In the genomic region with DNA sequence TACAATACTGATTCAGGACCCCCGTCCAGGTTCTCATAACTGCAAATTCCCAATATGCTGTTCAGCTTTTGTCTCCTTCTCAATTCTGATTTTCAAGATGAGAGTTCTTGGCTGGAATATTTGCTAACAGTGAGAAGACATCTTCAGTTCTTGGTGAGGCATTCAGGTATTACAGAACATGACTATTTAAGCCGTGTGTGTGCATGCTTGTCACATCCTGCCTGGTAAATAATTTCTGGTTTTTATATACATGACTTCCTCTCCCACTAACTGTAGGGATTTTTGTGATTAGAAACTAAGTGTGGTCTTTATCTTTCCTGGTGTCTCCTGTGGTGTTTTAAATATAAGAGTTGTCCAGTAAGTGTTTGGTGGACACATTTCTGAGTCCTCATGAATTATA, we compare ENCODE assay signal across 24 cellular contexts. TPM values are rescaled to one million over a fixed set of nuclear protein-coding genes. Genes with fewer than 3 reads are reported as not detected.
A peak's percentile ranks its signal among the peaks of the same experiment; 100 is the strongest.
DNase-seq lines count a peak whose midpoint lies in the region; ATAC-seq and TF ChIP-seq lines count a peak whose summit lies in the region.
"Had no signal": no experiment of that assay in that cellular context is flagged by ENCODE, and none has a peak within 500 bp of the region (broad histone marks: within the 10 kb centered on the region; RNA-seq: fewer than 3 reads in every experiment).

No MANE protein-coding gene starts in this region.

- H3K36me3 ChIP-seq in breast epithelium: no peaks in the 10 kb centered on the region
- H3K36me3 ChIP-seq in endodermal cell (ENCODE audit: control insufficient read depth, insufficient read depth, low read length): no peaks in the 10 kb centered on the region
- H3K36me3 ChIP-seq: SJSA1 had no signal

- intact Hi-C loops in MCF 10A (cut with micrococcal nuclease): no loop called here
- intact Hi-C loops in breast epithelium (cut with DNase I; ENCODE audit: low total_unique reads): no loop called here

- no peak overlapping the region for H3K4me3 ChIP-seq in breast epithelium
- H3K4me3 ChIP-seq in endodermal cell (ENCODE audit: low read length): no peak overlapping the region
- H3K4me3 ChIP-seq: GM23248, SJSA1 had no signal

- H3K27ac Mint-ChIP-seq in MCF 10A (ENCODE audit: low read depth, unreplicated experiment): peak overlapping the region; percentile 52
- H3K27ac Mint-ChIP-seq in activated T-helper 17 cell treated with anti-CD3 and anti-CD28 coated beads, Interleukin-2, amount 50 U/mL, for 72 hours: peak overlapping the region; percentile 51
- H3K27ac Mint-ChIP-seq in endodermal cell: no peak overlapping the region
- H3K27ac Mint-ChIP-seq: H9, HFFc6 had no signal

- H3K9me3 ChIP-seq in breast epithelium (no peaks in the 10 kb centered on the region), endodermal cell (ENCODE audit: control insufficient read depth, low read length) (no peaks in the 10 kb centered on the region)
- H3K9me3 ChIP-seq: SJSA1 had no signal

- TF ChIP-seq POLR2A in breast epithelium (IDR thresholded peaks at IDR 0.05): no peak

- TF ChIP-seq CTCF in MCF 10A (IDR thresholded peaks at IDR 0.05; ENCODE audit: unreplicated experiment): no peak
- TF ChIP-seq CTCF in breast epithelium (IDR thresholded peaks at IDR 0.05): no peak
- TF ChIP-seq CTCF in endodermal cell (conservative IDR thresholded peaks at IDR 0.05): no peak

- no peaks in the 10 kb centered on the region for H3K36me3 Mint-ChIP-seq in MCF 10A (ENCODE audit: insufficient read depth, unreplicated experiment)
- no peaks in the 10 kb centered on the region for H3K36me3 Mint-ChIP-seq in activated T-helper 17 cell treated with anti-CD3 and anti-CD28 coated beads, Interleukin-2, amount 50 U/mL, for 72 hours (ENCODE audit: low read depth)
- H3K36me3 Mint-ChIP-seq in endodermal cell (ENCODE audit: low read depth): no peaks in the 10 kb centered on the region

- no peak overlapping the region for H3K9ac ChIP-seq in endodermal cell (ENCODE audit: extremely low read depth, low read length, poor library complexity, severe bottlenecking)
- H3K9ac ChIP-seq: GM23248 had no signal

- WGBS in endodermal cell (ENCODE audit: insufficient coverage in 1 of 2, insufficient read length in 1 of 2), 2 experiments: 87 to 100% methylated on average over 1 to 2 of the region's 2 CpGs

- DNase-seq in MCF 10A (ENCODE audit: unreplicated experiment) (no peak), breast epithelium (ENCODE audit: low spot score in 2 of 2) (no peak), glomerular visceral epithelial cell (ENCODE audit: extremely low spot score) (peak; percentile 20), NCI-H1092 (lab: John Stamatoyannopoulos, UW) (no peak), endodermal cell (no peak)
- DNase-seq in stimulated activated CD4-positive, alpha-beta T cell treated with anti-CD3 and anti-CD28 coated beads, Interleukin-12 subunit alpha, Interleukin-12 subunit beta, amount 100 ng/mL, for 4 hours: no peak
- DNase-seq: 8988T; AML-193; EL; GM23248; H9; HFFc6; NCI-H1105 treated with DMSO at 0.1 percent for 48 hours; NCI-H2029 treated with DMSO at 0.1 percent for 48 hours; NCI-H226; NCI-H524; NCI-H774; NK-92 treated with Interleukin-12 subunit alpha and Interleukin-12 subunit beta, amount 100 ng/mL, for 24 hours had no signal

- no peaks in the 10 kb centered on the region for H3K27me3 ChIP-seq in breast epithelium
- H3K27me3 ChIP-seq in endodermal cell (ENCODE audit: control insufficient read depth, insufficient read depth, low read length, poor library complexity, severe bottlenecking): no peaks in the 10 kb centered on the region
- H3K27me3 ChIP-seq: SJSA1 had no signal

- H3K4me1 Mint-ChIP-seq in MCF 10A (ENCODE audit: insufficient read depth, unreplicated experiment) (peaks cover 18% of the 10 kb centered on the region), endodermal cell (peaks cover 12% of the 10 kb centered on the region)
- H3K4me1 Mint-ChIP-seq in activated T-helper 17 cell treated with anti-CD3 and anti-CD28 coated beads, Interleukin-2, amount 50 U/mL, for 72 hours: peaks cover 15% of the 10 kb centered on the region
- H3K4me1 Mint-ChIP-seq: H9 had no signal

- H3K27ac ChIP-seq in breast epithelium (no peak overlapping the region), endodermal cell (ENCODE audit: low read depth, low read length) (no peak overlapping the region)
- H3K27ac ChIP-seq: C4-2B, GM23248, SJSA1 had no signal

- CTCF ChIA-PET in MCF 10A (lab: Yijun Ruan, JAX): interaction anchor here (0.6 to 2.1 kb wide), 6 partner anchors 11 to 1201 kb away, joined by 3 to 13 read pairs (median 4); no protein-coding TSS in a partner anchor

- POLR2A ChIA-PET in MCF 10A (lab: Yijun Ruan, JAX): interaction anchor here (0.6 to 5.5 kb wide), 4 partner anchors 8 to 13 kb away, joined by 3 to 56 read pairs (median 7); partner anchors contain the start of gene SLC19A2

- H3K4me3 Mint-ChIP-seq in MCF 10A (ENCODE audit: unreplicated experiment): no peak overlapping the region
- no peak overlapping the region for H3K4me3 Mint-ChIP-seq in activated T-helper 17 cell treated with anti-CD3 and anti-CD28 coated beads, Interleukin-2, amount 50 U/mL, for 72 hours
- H3K4me3 Mint-ChIP-seq in endodermal cell: no peak overlapping the region
- H3K4me3 Mint-ChIP-seq: H9, HFFc6 had no signal

- no TSS peak for BruUV-seq in MCF 10A (replicated peaks; lab: Mats Ljungman, UMichigan)

- H3K9me3 Mint-ChIP-seq in MCF 10A (ENCODE audit: unreplicated experiment) (peaks cover 7% of the 10 kb centered on the region), endodermal cell (no peaks in the 10 kb centered on the region)
- H3K9me3 Mint-ChIP-seq in activated T-helper 17 cell treated with anti-CD3 and anti-CD28 coated beads, Interleukin-2, amount 50 U/mL, for 72 hours: peaks cover 3% of the 10 kb centered on the region
- H3K9me3 Mint-ChIP-seq: H9, HFFc6 had no signal

- no peak for ATAC-seq in activated T-helper 17 cell treated with anti-CD3 and anti-CD28 coated beads, Interleukin-2, amount 50 U/mL, for 72 hours (replicated peaks)
- no peak for ATAC-seq in GM21360 (IDR thresholded peaks at IDR 0.05; ENCODE audit: unreplicated experiment)
- ATAC-seq: Panc1, Right ventricle myocardium inferior had no signal

- no peaks in the 10 kb centered on the region for H3K4me1 ChIP-seq in breast epithelium
- peaks cover 3% of the 10 kb centered on the region for H3K4me1 ChIP-seq in endodermal cell (ENCODE audit: control insufficient read depth, insufficient read depth, low read length)
- H3K4me1 ChIP-seq: SJSA1 had no signal

- no peaks in the 10 kb centered on the region for H3K27me3 Mint-ChIP-seq in MCF 10A (ENCODE audit: insufficient read depth, unreplicated experiment)
- peaks cover 10% of the 10 kb centered on the region for H3K27me3 Mint-ChIP-seq in activated T-helper 17 cell treated with anti-CD3 and anti-CD28 coated beads, Interleukin-2, amount 50 U/mL, for 72 hours
- no peaks in the 10 kb centered on the region for H3K27me3 Mint-ChIP-seq in endodermal cell (ENCODE audit: insufficient read depth)

RNA-seq across cellular contexts. Expression of gene SLC19A2, which starts 10.2 kb away (rescaled TPM):
- total RNA-seq in MCF 10A (2022) (13.9 and 16.7 TPM in 2 replicates), breast epithelium (10 to 100 TPM; 34.7 to 71.8 (median 64.2) TPM), endodermal cell (10 to 100 TPM; 11.5 to 12.9 TPM)
- 10 to 100 TPM in 1 of 2 donors, 1 to 10 TPM in 1; 9.1 to 13.9 TPM for total RNA-seq in activated T-helper 17 cell treated with anti-CD3 and anti-CD28 coated beads, Interleukin-2, amount 50 U/mL, for 72 hours
- 16.1 TPM for polyA plus RNA-seq in endodermal cell (2013, experiment 1 of 2)
- 16.4 TPM for polyA plus RNA-seq in endodermal cell (2013, experiment 2 of 2)
